In the genomic region with DNA sequence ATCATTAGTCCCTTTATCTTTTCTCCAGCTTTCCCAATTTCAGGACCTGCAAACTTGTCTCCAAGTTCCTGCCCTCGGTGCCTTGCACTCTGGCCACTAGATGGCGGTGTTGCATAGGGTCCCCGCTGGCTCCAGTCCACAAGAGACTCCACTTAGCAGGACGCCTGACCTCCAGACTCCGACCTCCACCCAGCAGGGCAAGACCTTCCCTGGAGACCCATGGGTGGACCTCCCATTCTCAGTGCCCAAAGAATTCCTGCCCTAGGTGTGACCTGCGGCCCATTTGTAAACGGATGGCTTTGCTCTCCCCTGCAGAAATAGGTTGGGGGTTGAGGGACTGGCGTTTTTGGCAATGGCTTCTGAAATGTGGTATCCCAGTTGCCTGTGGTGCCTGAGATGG, we compare ENCODE assay signal across 8 cellular contexts.
DNase-seq lines count a peak whose midpoint lies in the region; ATAC-seq and TF ChIP-seq lines count a peak whose summit lies in the region.

No MANE protein-coding gene starts in this region.

- H3K9me3 Mint-ChIP-seq in activated CD4-positive, alpha-beta memory T cell treated with anti-CD3 and anti-CD28 coated beads, Interleukin-2, amount 10 ng/mL, durations not matched to agents 7 days and 5 days, result no peaks in the 10 kb centered on the region

- no peaks in the 10 kb centered on the region for H3K79me2 ChIP-seq in GM23248 (ENCODE audit: insufficient read depth)

- TF ChIP-seq CTCF in BE2C (IDR thresholded peaks at IDR 0.05; ENCODE audit: low read depth, low read length) (peak; percentile 89), dorsolateral prefrontal cortex (IDR thresholded peaks at IDR 0.05 in 54 of 56, conservative IDR thresholded peaks at IDR 0.05 in 2 of 56; ENCODE audit: low read depth in 1 of 56, partially characterized antibody in 56 of 56) (peak; percentile 88 to 99 (median 97))

- in situ Hi-C loops in GM23248 (cut with MboI), result loop anchor here (5.0 kb wide), 1 partner anchor 201 kb away; no protein-coding TSS in a partner anchor

- H3K4me1 ChIP-seq in BE2C, result no peaks in the 10 kb centered on the region
- peaks cover 7% of the 10 kb centered on the region for H3K4me1 ChIP-seq in GM23248 (ENCODE audit: insufficient read depth)

- H3K27me3 ChIP-seq in BE2C, result no peaks in the 10 kb centered on the region
- no peaks in the 10 kb centered on the region for H3K27me3 ChIP-seq in GM23248 (replicated peaks; ENCODE audit: insufficient read depth)
- no peaks in the 10 kb centered on the region for H3K27me3 ChIP-seq in dorsolateral prefrontal cortex

- no peaks in the 10 kb centered on the region for H3K9me2 ChIP-seq in GM23248 (ENCODE audit: insufficient read depth)

- no peak overlapping the region for H3K4me3 Mint-ChIP-seq in activated CD4-positive, alpha-beta memory T cell treated with anti-CD3 and anti-CD28 coated beads, Interleukin-2, amount 10 ng/mL, durations not matched to agents 7 days and 5 days

- H3K36me3 Mint-ChIP-seq in activated CD4-positive, alpha-beta memory T cell treated with anti-CD3 and anti-CD28 coated beads, Interleukin-2, amount 10 ng/mL, durations not matched to agents 7 days and 5 days (ENCODE audit: low read depth), result no peaks in the 10 kb centered on the region

- H3K27me3 Mint-ChIP-seq in activated CD4-positive, alpha-beta memory T cell treated with anti-CD3 and anti-CD28 coated beads, Interleukin-2, amount 10 ng/mL, durations not matched to agents 7 days and 5 days, result peaks cover 27% of the 10 kb centered on the region

- H3K36me3 ChIP-seq in BE2C, result no peaks in the 10 kb centered on the region
- H3K36me3 ChIP-seq in GM23248 (ENCODE audit: low read depth), result no peaks in the 10 kb centered on the region

- H4K20me1 ChIP-seq in GM23248 (ENCODE audit: insufficient read depth), result no peaks in the 10 kb centered on the region

- no peaks in the 10 kb centered on the region for H3F3A ChIP-seq in GM23248 (ENCODE audit: insufficient read depth)

- 23 to 28% methylated on average over 8 of the region's 8 CpGs for WGBS in GM23248 (ENCODE audit: low coverage in 1 of 2, low lambda C conversion rate in 2 of 2, missing lambda C conversion rate in 2 of 2), 2 experiments

- no peak overlapping the region for H3K9ac ChIP-seq in GM23248

- POLR2A ChIA-PET in activated CD4-positive, alpha-beta memory T cell treated with anti-CD3 and anti-CD28 coated beads, Interleukin-2, amount 10 ng/mL, durations not matched to agents 7 days and 5 days (lab: Charles Lee), result no interaction called here

- no peak overlapping the region for H3K4me2 ChIP-seq in GM23248 (ENCODE audit: unreplicated experiment)

- H3K4me1 Mint-ChIP-seq in activated CD4-positive, alpha-beta memory T cell treated with anti-CD3 and anti-CD28 coated beads, Interleukin-2, amount 10 ng/mL, durations not matched to agents 7 days and 5 days, result peaks cover 4% of the 10 kb centered on the region

- no peak overlapping the region for H3K27ac ChIP-seq in GM23248
- H3K27ac ChIP-seq in dorsolateral prefrontal cortex, result no peak overlapping the region

- H3K9me3 ChIP-seq in BE2C, result no peaks in the 10 kb centered on the region
- H3K9me3 ChIP-seq in GM23248 (ENCODE audit: low read depth), result no peaks in the 10 kb centered on the region

- CTCF ChIA-PET in activated CD4-positive, alpha-beta memory T cell treated with anti-CD3 and anti-CD28 coated beads, Interleukin-2, amount 10 ng/mL, durations not matched to agents 7 days and 5 days (lab: Charles Lee), result interaction anchor here (0.7 to 3.1 kb wide), 13 partner anchors 12 to 365 kb away, joined by 3 to 22 read pairs (median 4); no protein-coding TSS in a partner anchor

- H3K4me3 ChIP-seq in BE2C (ENCODE audit: low read depth, low read length), result no peak overlapping the region
- no peak overlapping the region for H3K4me3 ChIP-seq in GM23248
- no peak overlapping the region for H3K4me3 ChIP-seq in dorsolateral prefrontal cortex

- H3K27ac Mint-ChIP-seq in activated CD4-positive, alpha-beta memory T cell treated with anti-CD3 and anti-CD28 coated beads, Interleukin-2, amount 10 ng/mL, durations not matched to agents 7 days and 5 days, result no peak overlapping the region

- intact Hi-C loops in dorsolateral prefrontal cortex (cut with DNase I), result loop anchor here (2.0 to 10.0 kb wide), 3 partner anchors 141 to 208 kb away; a partner anchor contains a TSS

- no peak for ATAC-seq in GM18519 (IDR thresholded peaks at IDR 0.05; ENCODE audit: low FRiP score, unreplicated experiment)

- no peak overlapping the region for H2AFZ ChIP-seq in GM23248

- DNase-seq in BE2C (peak; percentile 71), GM23248 (peak; percentile 77), NCI-H774 (lab: John Stamatoyannopoulos, UW) (peak; percentile 35), dorsolateral prefrontal cortex (peak; percentile 76 to 92 (median 86)), lung microvascular endothelial cell (ENCODE audit: low read depth in 2 of 2) (peak; percentile 82 to 87)
- peak; percentile 77 for DNase-seq in activated CD4-positive, alpha-beta memory T cell treated with anti-CD3 and anti-CD28 coated beads, Interleukin-2, amount 10 ng/mL, durations not matched to agents 7 days and 5 days
- peak; percentile 63 for DNase-seq in stimulated activated CD8-positive, alpha-beta memory T cell treated with anti-CD3 and anti-CD28 coated beads, Interleukin-15, amount 100 ng/mL, for 1 hour (ENCODE audit: low read depth)

Comparison
In these comparisons a context has a peak if more than half of its experiments do, and no peak if none do; other contexts are left out.
1. DNase-seq: peak in every context shown above with its lines; median percentile 86 in dorsolateral prefrontal cortex; 84 in lung microvascular endothelial cell; 77 in GM23248; 77 in activated CD4-positive, alpha-beta memory T cell treated with anti-CD3 and anti-CD28 coated beads, Interleukin-2, amount 10 ng/mL, durations not matched to agents 7 days and 5 days; 71 in BE2C; 63 in stimulated activated CD8-positive, alpha-beta memory T cell treated with anti-CD3 and anti-CD28 coated beads, Interleukin-15, amount 100 ng/mL, for 1 hour; 35 in NCI-H774.